1 cellular context compared by ENCODE assay signal in genomic region chr5:1781726-1782384, GRCh38.
TF ChIP-seq lines count a peak whose summit lies in the region.

No MANE protein-coding gene starts in this region.

TF ChIP-seq in GM23338, 12 proteins besides CTCF, POLR2A, EP300 and RAD21:
- TF ChIP-seq REST (IDR thresholded peaks at IDR 0.05; ENCODE audit: unreplicated experiment) (no peak), ZNF462 (CRISPR knock-in tag; IDR thresholded peaks at IDR 0.05) (no peak), POLR2AphosphoS5 (IDR thresholded peaks at IDR 0.05; ENCODE audit: low read depth) (no peak), STAT1 (IDR thresholded peaks at IDR 0.05; ENCODE audit: unreplicated experiment) (no peak), ZNF331 (CRISPR knock-in tag; IDR thresholded peaks at IDR 0.05; ENCODE audit: low read depth) (no peak), NANOG (IDR thresholded peaks at IDR 0.05; ENCODE audit: borderline replicate concordance) (no peak)
